ENCODE assay signal across 1 cellular context in genomic region chr1:201753492-201753891, GRCh38.
TF ChIP-seq lines count a peak whose summit lies in the region.

No MANE protein-coding gene starts in this region.

TF ChIP-seq in SK-N-SH treated with all-trans-retinoic acid at 6 μM for 48 hours, 23 proteins besides CTCF, POLR2A, EP300 and RAD21:
- no peak for TF ChIP-seq TSHZ2 (CRISPR knock-in tag; IDR thresholded peaks at IDR 0.05)
- TF ChIP-seq ZNF8 (CRISPR knock-in tag; IDR thresholded peaks at IDR 0.05) = no peak
TF ChIP-seq in SK-N-SH treated with all-trans-retinoic acid at 6 μM for 48 hours: peak in this region for 0.
